ENCODE assay signal across 1 cellular context in genomic region chr1:10632691-10633090, GRCh38.
TF ChIP-seq lines count a peak whose summit lies in the region.

No MANE protein-coding gene starts in this region.

TF ChIP-seq in GM23338, 12 proteins besides CTCF, POLR2A, EP300 and RAD21 (continued from another document):
- TF ChIP-seq ETS1 (IDR thresholded peaks at IDR 0.05) (no peak), ZNF331 (CRISPR knock-in tag; IDR thresholded peaks at IDR 0.05; ENCODE audit: low read depth) (no peak), CREB1 (CRISPR knock-in tag; IDR thresholded peaks at IDR 0.05; ENCODE audit: low read depth) (no peak), REST (IDR thresholded peaks at IDR 0.05; ENCODE audit: unreplicated experiment) (no peak), STAT1 (IDR thresholded peaks at IDR 0.05; ENCODE audit: unreplicated experiment) (no peak)
